Comparison of ENCODE assay signal across 1 cellular context in genomic region chr6:158072083-158072721, GRCh38.
A peak's percentile ranks its signal among the peaks of the same experiment; 100 is the strongest.
TF ChIP-seq lines count a peak whose summit lies in the region.

No MANE protein-coding gene starts in this region.

TF ChIP-seq in HepG2, 621 proteins besides CTCF, POLR2A, EP300 and RAD21 (continued from another document):
- TF ChIP-seq, protein P1, sequence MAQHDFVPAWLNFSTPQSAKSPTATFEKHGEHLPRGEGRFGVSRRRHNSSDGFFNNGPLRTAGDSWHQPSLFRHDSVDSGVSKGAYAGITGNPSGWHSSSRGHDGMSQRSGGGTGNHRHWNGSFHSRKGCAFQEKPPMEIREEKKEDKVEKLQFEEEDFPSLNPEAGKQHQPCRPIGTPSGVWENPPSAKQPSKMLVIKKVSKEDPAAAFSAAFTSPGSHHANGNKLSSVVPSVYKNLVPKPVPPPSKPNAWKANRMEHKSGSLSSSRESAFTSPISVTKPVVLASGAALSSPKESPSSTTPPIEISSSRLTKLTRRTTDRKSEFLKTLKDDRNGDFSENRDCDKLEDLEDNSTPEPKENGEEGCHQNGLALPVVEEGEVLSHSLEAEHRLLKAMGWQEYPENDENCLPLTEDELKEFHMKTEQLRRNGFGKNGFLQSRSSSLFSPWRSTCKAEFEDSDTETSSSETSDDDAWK (CRISPR knock-in tag; IDR thresholded peaks at IDR 0.05) = no peak
- TF ChIP-seq SAFB2 (CRISPR knock-in tag; IDR thresholded peaks at IDR 0.05; ENCODE audit: borderline replicate concordance, low read depth) (no peak), NFE2L2 (IDR thresholded peaks at IDR 0.05; ENCODE audit: low read length) (no peak), FLYWCH1 (CRISPR knock-in tag; IDR thresholded peaks at IDR 0.05) (no peak), BCL3 (CRISPR knock-in tag; IDR thresholded peaks at IDR 0.05) (peak; percentile 29; the same call in 1 of the 2 replicates), ZBTB8A (CRISPR knock-in tag; IDR thresholded peaks at IDR 0.05; ENCODE audit: borderline replicate concordance, low read depth) (no peak), GTF3A (CRISPR knock-in tag; conservative IDR thresholded peaks at IDR 0.05) (no peak), ZNF672 (CRISPR knock-in tag; IDR thresholded peaks at IDR 0.05) (no peak), ATF6 (CRISPR knock-in tag; conservative IDR thresholded peaks at IDR 0.05) (no peak), STAT5B (CRISPR knock-in tag; IDR thresholded peaks at IDR 0.05) (no peak), POLR2AphosphoS5 (IDR thresholded peaks at IDR 0.05; ENCODE audit: low read depth, low read length) (no peak), IKZF4 (CRISPR knock-in tag; IDR thresholded peaks at IDR 0.05; ENCODE audit: borderline replicate concordance, low read depth, not compliant biosample characterization) (no peak), NFYB (CRISPR knock-in tag; IDR thresholded peaks at IDR 0.05) (no peak), NKX3-1 (CRISPR knock-in tag; IDR thresholded peaks at IDR 0.05) (no peak), HDAC1 (CRISPR knock-in tag; IDR thresholded peaks at IDR 0.05) (0 out of 2 replicates have a peak, but pooled peaks have one; percentile 18), ZBTB38 (CRISPR knock-in tag; IDR thresholded peaks at IDR 0.05) (peak; percentile 56), TGIF2 (CRISPR knock-in tag; IDR thresholded peaks at IDR 0.05) (peak; percentile 70; the same call in 1 of the 2 replicates), SNRNP70 (IDR thresholded peaks at IDR 0.05; ENCODE audit: low read depth, low read length) (no peak), BCL6 (CRISPR knock-in tag; IDR thresholded peaks at IDR 0.05) (peak; percentile 29; the same call in 1 of the 2 replicates), ZNF777 (CRISPR knock-in tag; IDR thresholded peaks at IDR 0.05) (no peak), GATAD1 (CRISPR knock-in tag; IDR thresholded peaks at IDR 0.05) (no peak), NPAS2 (CRISPR knock-in tag; IDR thresholded peaks at IDR 0.05; ENCODE audit: borderline replicate concordance) (no peak), POGZ (CRISPR knock-in tag; IDR thresholded peaks at IDR 0.05) (no peak), ZNF614 (CRISPR knock-in tag; IDR thresholded peaks at IDR 0.05; ENCODE audit: borderline replicate concordance) (no peak; the same call in 1 of the 2 replicates), RARA (CRISPR knock-in tag; IDR thresholded peaks at IDR 0.05) (0 out of 2 replicates have a peak, but pooled peaks have one; percentile 9), NFKBIZ (CRISPR knock-in tag; IDR thresholded peaks at IDR 0.05) (no peak), RARG (CRISPR knock-in tag; IDR thresholded peaks at IDR 0.05; ENCODE audit: low read depth) (no peak), ZMYM2 (CRISPR knock-in tag; IDR thresholded peaks at IDR 0.05) (no peak), NR0B2 (CRISPR knock-in tag; IDR thresholded peaks at IDR 0.05) (no peak), RXRA (CRISPR knock-in tag; IDR thresholded peaks at IDR 0.05) (no peak; the same call in 1 of the 2 replicates)
- TF ChIP-seq, protein P2, sequence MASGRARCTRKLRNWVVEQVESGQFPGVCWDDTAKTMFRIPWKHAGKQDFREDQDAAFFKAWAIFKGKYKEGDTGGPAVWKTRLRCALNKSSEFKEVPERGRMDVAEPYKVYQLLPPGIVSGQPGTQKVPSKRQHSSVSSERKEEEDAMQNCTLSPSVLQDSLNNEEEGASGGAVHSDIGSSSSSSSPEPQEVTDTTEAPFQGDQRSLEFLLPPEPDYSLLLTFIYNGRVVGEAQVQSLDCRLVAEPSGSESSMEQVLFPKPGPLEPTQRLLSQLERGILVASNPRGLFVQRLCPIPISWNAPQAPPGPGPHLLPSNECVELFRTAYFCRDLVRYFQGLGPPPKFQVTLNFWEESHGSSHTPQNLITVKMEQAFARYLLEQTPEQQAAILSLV (CRISPR knock-in tag; IDR thresholded peaks at IDR 0.05; ENCODE audit: borderline replicate concordance) = no peak
- TF ChIP-seq, protein P3, sequence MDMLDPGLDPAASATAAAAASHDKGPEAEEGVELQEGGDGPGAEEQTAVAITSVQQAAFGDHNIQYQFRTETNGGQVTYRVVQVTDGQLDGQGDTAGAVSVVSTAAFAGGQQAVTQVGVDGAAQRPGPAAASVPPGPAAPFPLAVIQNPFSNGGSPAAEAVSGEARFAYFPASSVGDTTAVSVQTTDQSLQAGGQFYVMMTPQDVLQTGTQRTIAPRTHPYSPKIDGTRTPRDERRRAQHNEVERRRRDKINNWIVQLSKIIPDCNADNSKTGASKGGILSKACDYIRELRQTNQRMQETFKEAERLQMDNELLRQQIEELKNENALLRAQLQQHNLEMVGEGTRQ (IDR thresholded peaks at IDR 0.05; ENCODE audit: low read depth, low read length) = no peak
- TF ChIP-seq, protein P3 (CRISPR knock-in tag; IDR thresholded peaks at IDR 0.05; ENCODE audit: borderline replicate concordance) = no peak
- TF ChIP-seq, protein P4, sequence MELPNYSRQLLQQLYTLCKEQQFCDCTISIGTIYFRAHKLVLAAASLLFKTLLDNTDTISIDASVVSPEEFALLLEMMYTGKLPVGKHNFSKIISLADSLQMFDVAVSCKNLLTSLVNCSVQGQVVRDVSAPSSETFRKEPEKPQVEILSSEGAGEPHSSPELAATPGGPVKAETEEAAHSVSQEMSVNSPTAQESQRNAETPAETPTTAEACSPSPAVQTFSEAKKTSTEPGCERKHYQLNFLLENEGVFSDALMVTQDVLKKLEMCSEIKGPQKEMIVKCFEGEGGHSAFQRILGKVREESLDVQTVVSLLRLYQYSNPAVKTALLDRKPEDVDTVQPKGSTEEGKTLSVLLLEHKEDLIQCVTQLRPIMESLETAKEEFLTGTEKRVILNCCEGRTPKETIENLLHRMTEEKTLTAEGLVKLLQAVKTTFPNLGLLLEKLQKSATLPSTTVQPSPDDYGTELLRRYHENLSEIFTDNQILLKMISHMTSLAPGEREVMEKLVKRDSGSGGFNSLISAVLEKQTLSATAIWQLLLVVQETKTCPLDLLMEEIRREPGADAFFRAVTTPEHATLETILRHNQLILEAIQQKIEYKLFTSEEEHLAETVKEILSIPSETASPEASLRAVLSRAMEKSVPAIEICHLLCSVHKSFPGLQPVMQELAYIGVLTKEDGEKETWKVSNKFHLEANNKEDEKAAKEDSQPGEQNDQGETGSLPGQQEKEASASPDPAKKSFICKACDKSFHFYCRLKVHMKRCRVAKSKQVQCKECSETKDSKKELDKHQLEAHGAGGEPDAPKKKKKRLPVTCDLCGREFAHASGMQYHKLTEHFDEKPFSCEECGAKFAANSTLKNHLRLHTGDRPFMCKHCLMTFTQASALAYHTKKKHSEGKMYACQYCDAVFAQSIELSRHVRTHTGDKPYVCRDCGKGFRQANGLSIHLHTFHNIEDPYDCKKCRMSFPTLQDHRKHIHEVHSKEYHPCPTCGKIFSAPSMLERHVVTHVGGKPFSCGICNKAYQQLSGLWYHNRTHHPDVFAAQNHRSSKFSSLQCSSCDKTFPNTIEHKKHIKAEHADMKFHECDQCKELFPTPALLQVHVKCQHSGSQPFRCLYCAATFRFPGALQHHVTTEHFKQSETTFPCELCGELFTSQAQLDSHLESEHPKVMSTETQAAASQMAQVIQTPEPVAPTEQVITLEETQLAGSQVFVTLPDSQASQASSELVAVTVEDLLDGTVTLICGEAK (IDR thresholded peaks at IDR 0.05) = no peak
- TF ChIP-seq, protein P4 (CRISPR knock-in tag; IDR thresholded peaks at IDR 0.05) = no peak
- TF ChIP-seq, protein P5, sequence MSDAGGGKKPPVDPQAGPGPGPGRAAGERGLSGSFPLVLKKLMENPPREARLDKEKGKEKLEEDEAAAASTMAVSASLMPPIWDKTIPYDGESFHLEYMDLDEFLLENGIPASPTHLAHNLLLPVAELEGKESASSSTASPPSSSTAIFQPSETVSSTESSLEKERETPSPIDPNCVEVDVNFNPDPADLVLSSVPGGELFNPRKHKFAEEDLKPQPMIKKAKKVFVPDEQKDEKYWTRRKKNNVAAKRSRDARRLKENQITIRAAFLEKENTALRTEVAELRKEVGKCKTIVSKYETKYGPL (CRISPR knock-in tag; IDR thresholded peaks at IDR 0.05) = no peak
TF ChIP-seq in HepG2: peak in this region for 85.
